Comparison of ENCODE assay signal across 1 cellular context in the genomic region with DNA sequence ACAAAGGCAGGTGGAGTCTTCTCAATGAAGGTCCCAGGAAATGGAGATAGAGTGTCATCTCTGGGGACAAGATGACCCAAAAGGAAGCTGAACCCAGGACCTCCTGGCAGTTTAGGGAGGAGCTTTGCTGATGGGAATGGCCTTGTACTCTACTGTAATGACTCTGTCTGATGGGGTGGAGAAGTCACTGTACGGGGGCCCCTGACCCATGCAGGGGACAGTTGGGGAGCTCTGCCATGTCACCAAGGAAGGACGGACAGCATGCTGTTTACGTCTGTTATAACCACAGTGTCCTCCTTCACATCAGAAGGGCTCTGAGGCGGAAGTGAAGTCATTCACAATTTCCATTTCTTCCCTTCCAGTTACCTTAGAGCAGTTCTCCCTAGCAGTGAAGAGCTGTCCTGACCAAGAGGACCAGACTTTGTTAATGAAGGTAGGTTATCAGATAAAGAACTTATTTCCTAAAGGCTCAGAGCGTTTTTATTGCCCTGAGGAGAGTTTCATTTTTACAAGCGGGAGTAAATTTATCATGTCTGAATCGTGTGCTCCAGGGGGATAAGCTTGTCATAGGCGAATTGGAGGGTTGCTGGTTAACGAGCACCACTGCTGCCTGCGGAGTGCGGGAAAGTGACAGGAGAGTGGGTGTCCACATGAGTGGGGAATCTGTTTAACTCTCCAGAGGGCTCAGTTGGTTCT.
TF ChIP-seq lines count a peak whose summit lies in the region.

No MANE protein-coding gene starts in this region.

TF ChIP-seq in SK-N-SH, 30 proteins besides CTCF, POLR2A, EP300 and RAD21 (continued from another document):
- no peak for TF ChIP-seq NFIC (IDR thresholded peaks at IDR 0.05; ENCODE audit: borderline replicate concordance)
- TF ChIP-seq MXI1 (IDR thresholded peaks at IDR 0.05; ENCODE audit: low read depth, low read length) = no peak
- TF ChIP-seq EZH2phosphoT487 (IDR thresholded peaks at IDR 0.05; ENCODE audit: borderline replicate concordance, low read depth) = no peak
